Comparison of ENCODE assay signal across 17 cellular contexts in the genomic region with DNA sequence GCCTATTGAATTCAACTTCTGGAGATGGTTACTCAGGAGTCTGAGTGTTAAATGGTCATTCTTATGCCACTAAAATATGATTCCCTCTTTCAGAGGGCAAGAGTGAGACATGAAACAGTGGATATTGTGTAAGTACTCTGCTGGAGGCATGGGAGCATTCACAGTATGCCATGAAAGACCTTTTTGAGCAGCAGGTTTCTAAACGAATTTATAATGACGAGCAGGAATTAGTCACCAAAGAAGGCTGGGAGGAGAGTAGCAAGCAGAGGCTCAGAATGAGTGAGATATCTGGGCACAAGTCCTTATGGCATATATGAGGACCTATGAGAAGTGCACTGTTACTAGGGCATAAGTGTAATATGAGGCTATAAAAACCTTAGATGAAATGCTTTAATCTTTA. TPM values are rescaled to one million over a fixed set of nuclear protein-coding genes. Genes with fewer than 3 reads are reported as not detected.
DNase-seq lines count a peak whose midpoint lies in the region; ATAC-seq and TF ChIP-seq lines count a peak whose summit lies in the region.
"Had no signal": no experiment of that assay in that cellular context is flagged by ENCODE, and none has a peak within 500 bp of the region (broad histone marks: within the 10 kb centered on the region; RNA-seq: fewer than 3 reads in every experiment).

No MANE protein-coding gene starts in this region.

- ATAC-seq in activated T-cell treated with anti-CD3 and anti-CD28 coated beads, Interleukin-2, amount 50 U/mL, for 72 hours (replicated peaks in 1 of 2): peak; percentile 88
- peak; percentile 40 for ATAC-seq in HG02610 (IDR thresholded peaks at IDR 0.05; ENCODE audit: unreplicated experiment)
- ATAC-seq in stimulated activated naive CD8-positive, alpha-beta T cell treated with anti-CD3 and anti-CD28 coated beads, Interleukin-15, Interleukin-2, amounts not matched to agents 100 U/mL and 50 U/mL, for 24 hours: peak; percentile 81
- ATAC-seq in GM19023 (IDR thresholded peaks at IDR 0.05; ENCODE audit: unreplicated experiment): no peak
- no peak for ATAC-seq in body of pancreas
- ATAC-seq: CD8-positive, alpha-beta T cell; effector memory CD8-positive, alpha-beta T cell; sciatic nerve; SK-N-SH treated with all-trans-retinoic acid at 6 μM for 48 hours had no signal

- no peak overlapping the region for H3K4me3 ChIP-seq in GM23248
- H3K4me3 ChIP-seq in body of pancreas: no peak overlapping the region
- H3K4me3 ChIP-seq: left lung, transverse colon had no signal

- no peaks in the 10 kb centered on the region for H3K36me3 ChIP-seq in GM23248 (ENCODE audit: low read depth)
- H3K36me3 ChIP-seq in body of pancreas (replicated peaks in 1 of 2; ENCODE audit: insufficient read depth in 1 of 2, low read depth in 2 of 2): no peaks in the 10 kb centered on the region
- H3K36me3 ChIP-seq: left lung, transverse colon had no signal

- intact Hi-C loops in activated T-helper 1 cell treated with anti-CD3 and anti-CD28 coated beads, Interleukin-12 subunit alpha, Interleukin-12 subunit beta, Interleukin-2, Interleukin-4 antibody, amounts not matched to agents 30 ng/mL and 10 ng/mL and 1 ng/mL, durations not matched to agents 14 hours and 24 hours and 36 hours (cut with micrococcal nuclease): loop anchor here (1.0 kb wide), 3 partner anchors 10 to 55 kb away; no protein-coding TSS in a partner anchor
- intact Hi-C loops in body of pancreas (cut with DNase I): no loop called here

- TF ChIP-seq CTCF in body of pancreas (IDR thresholded peaks at IDR 0.05): no peak

- in situ Hi-C loops in GM23248 (cut with MboI): no loop called here

- peak; percentile 45 to 47 for DNase-seq in activated T-cell treated with anti-CD3 and anti-CD28 coated beads, Interleukin-2, amount 50 U/mL, for 72 hours
- no peak for DNase-seq in activated T-cell treated with anti-CD3 and anti-CD28 coated beads, Interleukin-2, amount 50 U/mL, for 48 hours
- no peak for DNase-seq in activated T-helper 1 cell treated with anti-CD3 and anti-CD28 coated beads, Interleukin-12 subunit alpha, Interleukin-12 subunit beta, Interleukin-2, Interleukin-4 antibody, amounts not matched to agents 30 ng/mL and 10 ng/mL and 1 ng/mL, durations not matched to agents 14 hours and 24 hours and 36 hours (ENCODE audit: low spot score)
- DNase-seq in stimulated activated naive CD8-positive, alpha-beta T cell treated with anti-CD3 and anti-CD28 coated beads, Interleukin-15, Interleukin-2, amounts not matched to agents 100 U/mL and 50 U/mL, for 24 hours: no peak
- DNase-seq in GM23248: no peak
- no peak for DNase-seq in body of pancreas
- DNase-seq: amniotic stem cell; CD8-positive, alpha-beta T cell; effector memory CD8-positive, alpha-beta T cell; left lung; NCI-H187; stimulated activated CD4-positive, alpha-beta T cell treated with anti-CD3 and anti-CD28 coated beads, Interleukin-4, amount 100 ng/mL, for 1 hour; transverse colon had no signal

- H3K4me1 Mint-ChIP-seq in activated T-cell treated with anti-CD3 and anti-CD28 coated beads, Interleukin-2, amount 50 U/mL, for 72 hours (ENCODE audit: low read depth): peaks cover 51% of the 10 kb centered on the region
- peaks cover 55% of the 10 kb centered on the region for H3K4me1 Mint-ChIP-seq in activated T-helper 1 cell treated with anti-CD3 and anti-CD28 coated beads, Interleukin-12 subunit alpha, Interleukin-12 subunit beta, Interleukin-2, Interleukin-4 antibody, amounts not matched to agents 30 ng/mL and 10 ng/mL and 1 ng/mL, durations not matched to agents 14 hours and 24 hours and 36 hours (ENCODE audit: low read depth)

- peaks cover 0 to 1% of the 10 kb centered on the region in 2 donors for H3K36me3 Mint-ChIP-seq in activated T-cell treated with anti-CD3 and anti-CD28 coated beads, Interleukin-2, amount 50 U/mL, for 72 hours (ENCODE audit: insufficient read depth in 2 of 2)
- H3K36me3 Mint-ChIP-seq in activated T-helper 1 cell treated with anti-CD3 and anti-CD28 coated beads, Interleukin-12 subunit alpha, Interleukin-12 subunit beta, Interleukin-2, Interleukin-4 antibody, amounts not matched to agents 30 ng/mL and 10 ng/mL and 1 ng/mL, durations not matched to agents 14 hours and 24 hours and 36 hours (ENCODE audit: low read depth): no peaks in the 10 kb centered on the region
- H3K36me3 Mint-ChIP-seq: CD8-positive, alpha-beta T cell had no signal

- WGBS in GM23248 (ENCODE audit: low coverage in 1 of 2, low lambda C conversion rate in 2 of 2, missing lambda C conversion rate in 2 of 2), 2 experiments: 71 to 88% methylated on average over 2 of the region's 2 CpGs
- 65 to 66% methylated on average over 2 of the region's 2 CpGs for WGBS in body of pancreas, 2 donors

- no peaks in the 10 kb centered on the region for H3F3A ChIP-seq in GM23248 (ENCODE audit: insufficient read depth)

- no peak overlapping the region for H3K4me2 ChIP-seq in GM23248 (ENCODE audit: unreplicated experiment)

- peak overlapping the region; percentile 69 to 80 for H3K4me3 Mint-ChIP-seq in activated T-cell treated with anti-CD3 and anti-CD28 coated beads, Interleukin-2, amount 50 U/mL, for 72 hours
- H3K4me3 Mint-ChIP-seq in activated T-helper 1 cell treated with anti-CD3 and anti-CD28 coated beads, Interleukin-12 subunit alpha, Interleukin-12 subunit beta, Interleukin-2, Interleukin-4 antibody, amounts not matched to agents 30 ng/mL and 10 ng/mL and 1 ng/mL, durations not matched to agents 14 hours and 24 hours and 36 hours: peak overlapping the region; percentile 38
- H3K4me3 Mint-ChIP-seq: CD8-positive, alpha-beta T cell; effector memory CD8-positive, alpha-beta T cell had no signal

- no peaks in the 10 kb centered on the region for H3K9me2 ChIP-seq in GM23248 (ENCODE audit: insufficient read depth)

- H3K9me3 ChIP-seq in GM23248 (ENCODE audit: low read depth) (no peaks in the 10 kb centered on the region), body of pancreas (no peaks in the 10 kb centered on the region)
- H3K9me3 ChIP-seq: left lung, transverse colon had no signal

- no peaks in the 10 kb centered on the region for H3K27me3 Mint-ChIP-seq in activated T-cell treated with anti-CD3 and anti-CD28 coated beads, Interleukin-2, amount 50 U/mL, for 72 hours (ENCODE audit: low read depth)
- no peaks in the 10 kb centered on the region for H3K27me3 Mint-ChIP-seq in activated T-helper 1 cell treated with anti-CD3 and anti-CD28 coated beads, Interleukin-12 subunit alpha, Interleukin-12 subunit beta, Interleukin-2, Interleukin-4 antibody, amounts not matched to agents 30 ng/mL and 10 ng/mL and 1 ng/mL, durations not matched to agents 14 hours and 24 hours and 36 hours (ENCODE audit: insufficient read depth)

- H3K9me3 Mint-ChIP-seq in activated T-cell treated with anti-CD3 and anti-CD28 coated beads, Interleukin-2, amount 50 U/mL, for 72 hours: no peaks in the 10 kb centered on the region
- peaks cover 3% of the 10 kb centered on the region for H3K9me3 Mint-ChIP-seq in activated T-helper 1 cell treated with anti-CD3 and anti-CD28 coated beads, Interleukin-12 subunit alpha, Interleukin-12 subunit beta, Interleukin-2, Interleukin-4 antibody, amounts not matched to agents 30 ng/mL and 10 ng/mL and 1 ng/mL, durations not matched to agents 14 hours and 24 hours and 36 hours
- H3K9me3 Mint-ChIP-seq: CD8-positive, alpha-beta T cell; effector memory CD8-positive, alpha-beta T cell had no signal

- no peak overlapping the region for H3K27ac ChIP-seq in GM23248
- H3K27ac ChIP-seq in body of pancreas: no peak overlapping the region
- H3K27ac ChIP-seq: left lung, transverse colon had no signal

- H4K20me1 ChIP-seq in GM23248 (ENCODE audit: insufficient read depth): no peaks in the 10 kb centered on the region

- TF ChIP-seq POLR2A in body of pancreas (IDR thresholded peaks at IDR 0.05): no peak

- no peak overlapping the region for H2AFZ ChIP-seq in GM23248

- no peaks in the 10 kb centered on the region for H3K79me2 ChIP-seq in GM23248 (ENCODE audit: insufficient read depth)

- H3K27ac Mint-ChIP-seq in activated T-cell treated with anti-CD3 and anti-CD28 coated beads, Interleukin-2, amount 50 U/mL, for 72 hours: peak overlapping the region; percentile 94
- H3K27ac Mint-ChIP-seq in activated T-helper 1 cell treated with anti-CD3 and anti-CD28 coated beads, Interleukin-12 subunit alpha, Interleukin-12 subunit beta, Interleukin-2, Interleukin-4 antibody, amounts not matched to agents 30 ng/mL and 10 ng/mL and 1 ng/mL, durations not matched to agents 14 hours and 24 hours and 36 hours: peak overlapping the region; percentile 75
- H3K27ac Mint-ChIP-seq: CD8-positive, alpha-beta T cell; effector memory CD8-positive, alpha-beta T cell had no signal

- H3K27me3 ChIP-seq in GM23248 (replicated peaks; ENCODE audit: insufficient read depth) (no peaks in the 10 kb centered on the region), body of pancreas (no peaks in the 10 kb centered on the region)
- H3K27me3 ChIP-seq: left lung, transverse colon had no signal

- H3K9ac ChIP-seq in GM23248: no peak overlapping the region

- H3K4me1 ChIP-seq in GM23248 (ENCODE audit: insufficient read depth) (no peaks in the 10 kb centered on the region), body of pancreas (no peaks in the 10 kb centered on the region)
- H3K4me1 ChIP-seq: left lung, transverse colon had no signal

RNA-seq across cellular contexts. Expression of a gene that starts 10.9 kb away (rescaled TPM):
- 10 to 100 TPM; 89.6 to 91.4 TPM for total RNA-seq in activated T-cell treated with anti-CD3 and anti-CD28 coated beads, Interleukin-2, amount 50 U/mL, for 72 hours
- 57.3 and 60.4 TPM in 2 replicates for total RNA-seq in activated T-helper 1 cell treated with anti-CD3 and anti-CD28 coated beads, Interleukin-12 subunit alpha, Interleukin-12 subunit beta, Interleukin-2, Interleukin-4 antibody, amounts not matched to agents 30 ng/mL and 10 ng/mL and 1 ng/mL, durations not matched to agents 14 hours and 24 hours and 36 hours
- total RNA-seq in GM23248 (2014; rRNA removed; shearing (Covaris generic)): 1.2 TPM in 1 of 2 replicates, not detected in the other
- polyA plus RNA-seq in GM23248 (2016; fragmentation: Nextera tagmentation; extraction: Ambion mirVana): 0.10 and 0.28 TPM in 2 replicates
- not detected for total RNA-seq in body of pancreas

Comparison
In these comparisons a context has a peak if more than half of its experiments do, and no peak if none do; other contexts are left out.
1. DNase-seq: peak in activated T-cell treated with anti-CD3 and anti-CD28 coated beads, Interleukin-2, amount 50 U/mL, for 72 hours (2 of 2); none in activated T-cell treated with anti-CD3 and anti-CD28 coated beads, Interleukin-2, amount 50 U/mL, for 48 hours (0 of 2), activated T-helper 1 cell treated with anti-CD3 and anti-CD28 coated beads, Interleukin-12 subunit alpha, Interleukin-12 subunit beta, Interleukin-2, Interleukin-4 antibody, amounts not matched to agents 30 ng/mL and 10 ng/mL and 1 ng/mL, durations not matched to agents 14 hours and 24 hours and 36 hours (single experiment), stimulated activated naive CD8-positive, alpha-beta T cell treated with anti-CD3 and anti-CD28 coated beads, Interleukin-15, Interleukin-2, amounts not matched to agents 100 U/mL and 50 U/mL, for 24 hours (single experiment), GM23248 (single experiment) and body of pancreas (0 of 4).
2. ATAC-seq: peak in activated T-cell treated with anti-CD3 and anti-CD28 coated beads, Interleukin-2, amount 50 U/mL, for 72 hours (2 of 2), HG02610 (single experiment) and stimulated activated naive CD8-positive, alpha-beta T cell treated with anti-CD3 and anti-CD28 coated beads, Interleukin-15, Interleukin-2, amounts not matched to agents 100 U/mL and 50 U/mL, for 24 hours (single experiment); none in GM19023 (single experiment) and body of pancreas (single experiment).
3. RNA of a gene that starts 10.9 kb away (total RNA-seq): 89.6 to 91.4 TPM in activated T-cell treated with anti-CD3 and anti-CD28 coated beads, Interleukin-2, amount 50 U/mL, for 72 hours and 57.3 to 60.4 TPM in activated T-helper 1 cell treated with anti-CD3 and anti-CD28 coated beads, Interleukin-12 subunit alpha, Interleukin-12 subunit beta, Interleukin-2, Interleukin-4 antibody, amounts not matched to agents 30 ng/mL and 10 ng/mL and 1 ng/mL, durations not matched to agents 14 hours and 24 hours and 36 hours; 1.2 TPM in GM23248 and not detected in body of pancreas; every median in the first group is over 10 times any median in the second.